In genomic region chr1:8406011-8406410, GRCh38 we compare ENCODE assay signal across 1 cellular context.
TF ChIP-seq lines count a peak whose summit lies in the region.

No MANE protein-coding gene starts in this region.

TF ChIP-seq in WTC11, 78 proteins besides CTCF, POLR2A, EP300 and RAD21 (continued from another document):
- TF ChIP-seq PRDM15 (CRISPR knock-in tag; IDR thresholded peaks at IDR 0.05): no peak
- TF ChIP-seq MYBL2 (CRISPR knock-in tag; IDR thresholded peaks at IDR 0.05): no peak
- TF ChIP-seq USF1 (CRISPR knock-in tag; IDR thresholded peaks at IDR 0.05): no peak
- TF ChIP-seq KAT7 (CRISPR knock-in tag; IDR thresholded peaks at IDR 0.05; ENCODE audit: borderline replicate concordance): no peak
- no peak for TF ChIP-seq SMAD4 (CRISPR knock-in tag; IDR thresholded peaks at IDR 0.05)
- no peak for TF ChIP-seq ZNF219 (CRISPR knock-in tag; IDR thresholded peaks at IDR 0.05; ENCODE audit: borderline replicate concordance)
- no peak for TF ChIP-seq E2F5 (CRISPR knock-in tag; IDR thresholded peaks at IDR 0.05)
- no peak for TF ChIP-seq TEAD1 (CRISPR knock-in tag; IDR thresholded peaks at IDR 0.05)
- TF ChIP-seq ATF2 (CRISPR knock-in tag; IDR thresholded peaks at IDR 0.05; ENCODE audit: borderline replicate concordance, low read depth): no peak
